ENCODE assay signal across 12 cellular contexts in genomic region chr7:26166681-26167266, GRCh38. TPM values are rescaled to one million over a fixed set of nuclear protein-coding genes. Genes with fewer than 3 reads are reported as not detected.
DNase-seq lines count a peak whose midpoint lies in the region; ATAC-seq, FAIRE-seq and TF ChIP-seq lines count a peak whose summit lies in the region.
"Had no signal": no experiment of that assay in that cellular context is flagged by ENCODE, and none has a peak within 500 bp of the region (broad histone marks: within the 10 kb centered on the region; RNA-seq: fewer than 3 reads in every experiment).

No MANE protein-coding gene starts in this region.

- H2AFZ ChIP-seq in HCT116 (ENCODE audit: low read depth, low read length, poor library complexity, severe bottlenecking) (no peak overlapping the region), neuronal stem cell (ENCODE audit: low read length) (no peak overlapping the region)

- no peak overlapping the region for H2AK5ac ChIP-seq in neuronal stem cell (ENCODE audit: low read depth, low read length)

- TF ChIP-seq CTCF in HCT116 (IDR thresholded peaks at IDR 0.05 in 2 of 3, conservative IDR thresholded peaks at IDR 0.05 in 1 of 3; ENCODE audit: borderline replicate concordance in 1 of 3, insufficient read depth in 1 of 3, low read depth in 2 of 3, low read length in 2 of 3) (no peak), pancreas (IDR thresholded peaks at IDR 0.05) (no peak), WERI-Rb-1 (IDR thresholded peaks at IDR 0.05; ENCODE audit: low read depth, low read length) (no peak)

- H3K27me3 Mint-ChIP-seq in T-helper 17 cell = no peaks in the 10 kb centered on the region

- WGBS in pancreas, 2 donors = 88 to 90% methylated on average over 5 of the region's 5 CpGs
- WGBS in neuronal stem cell (ENCODE audit: extremely low coverage in 2 of 2, insufficient read length in 2 of 2, insufficient replicate concordance in 1 of 2), 2 donors = no CpG with 5 or more reads among the region's 5 CpGs

- no peak overlapping the region for H3K18ac ChIP-seq in neuronal stem cell (ENCODE audit: low read length)

- no peak overlapping the region for H3K23ac ChIP-seq in neuronal stem cell (ENCODE audit: low read depth, low read length, poor library complexity)

- H3K27me3 ChIP-seq in HCT116 (ENCODE audit: insufficient read depth, low read length) = no peaks in the 10 kb centered on the region
- H3K27me3 ChIP-seq in pancreas = no peaks in the 10 kb centered on the region
- H3K27me3 ChIP-seq in WERI-Rb-1 (ENCODE audit: insufficient read depth, low read depth, severe bottlenecking) = no peaks in the 10 kb centered on the region
- H3K27me3 ChIP-seq in neuronal stem cell (ENCODE audit: control insufficient read depth in 3 of 3, insufficient read depth in 3 of 3, low read depth in 1 of 3, low read length in 3 of 3) = no peaks in the 10 kb centered on the region
- H3K27me3 ChIP-seq: thyroid gland had no signal

- no peak overlapping the region for H2BK5ac ChIP-seq in neuronal stem cell (ENCODE audit: low read length)

- peak overlapping the region; percentile 25 for H3K4me3 Mint-ChIP-seq in T-helper 17 cell

- no peaks in the 10 kb centered on the region for H3K9me2 ChIP-seq in HCT116 (ENCODE audit: insufficient read depth)

- no peak overlapping the region for H3K4me3 ChIP-seq in HCT116 (replicated peaks in 1 of 2; ENCODE audit: low read depth in 1 of 2, low read length in 2 of 2)
- H3K4me3 ChIP-seq in pancreas = no peak overlapping the region
- H3K4me3 ChIP-seq in WERI-Rb-1 (ENCODE audit: low read depth, low read length) = no peak overlapping the region
- H3K4me3 ChIP-seq in neuronal stem cell (ENCODE audit: low read length in 2 of 2) = no peak overlapping the region
- H3K4me3 ChIP-seq: thyroid gland had no signal

- TF ChIP-seq RAD21 in HCT116 (IDR thresholded peaks at IDR 0.05; ENCODE audit: low read depth) = no peak

- no peaks in the 10 kb centered on the region for H4K20me1 ChIP-seq in HCT116 (ENCODE audit: insufficient read depth)

- no peak overlapping the region for H2BK12ac ChIP-seq in neuronal stem cell (ENCODE audit: low read length)

- POLR2A ChIA-PET in HCT116 (lab: Charles Lee) = no interaction called here

- H3K4me1 Mint-ChIP-seq in T-helper 17 cell = peaks cover 12% of the 10 kb centered on the region

- DNase-seq in DMS53 (lab: John Stamatoyannopoulos, UW) (peak; percentile 35), DMS53 treated with DMSO at 0.1 percent for 48 hours (lab: John Stamatoyannopoulos, UW; ENCODE audit: unreplicated experiment) (no peak), HCT116 (ENCODE audit: low read depth, low spot score) (no peak), T-helper 17 cell (no peak), pancreas (no peak), WERI-Rb-1 (no peak), neuronal stem cell (ENCODE audit: low spot score) (no peak)
- DNase-seq: 8988T, kidney, thyroid gland had no signal

- H2BK15ac ChIP-seq in neuronal stem cell (ENCODE audit: low read length) = no peak overlapping the region

- H3K9me3 ChIP-seq in HCT116 (ENCODE audit: control insufficient read depth in 1 of 2, insufficient read depth in 1 of 2, low read depth in 1 of 2, low read length in 2 of 2) (no peaks in the 10 kb centered on the region), T-helper 17 cell (ENCODE audit: control insufficient read depth, low read length, poor library complexity, severe bottlenecking) (no peaks in the 10 kb centered on the region), pancreas (no peaks in the 10 kb centered on the region), WERI-Rb-1 (ENCODE audit: severe bottlenecking) (peaks cover 3% of the 10 kb centered on the region), neuronal stem cell (replicated peaks in 1 of 2; ENCODE audit: control insufficient read depth in 2 of 2, insufficient read depth in 1 of 2, low read depth in 1 of 2, low read length in 2 of 2) (no peaks in the 10 kb centered on the region)
- H3K9me3 ChIP-seq: thyroid gland had no signal

- H3K27ac ChIP-seq in HCT116 (ENCODE audit: low read depth, low read length) = no peak overlapping the region
- H3K27ac ChIP-seq in pancreas = no peak overlapping the region
- no peak overlapping the region for H3K27ac ChIP-seq in WERI-Rb-1
- H3K27ac ChIP-seq in neuronal stem cell (replicated peaks; ENCODE audit: low read length) = no peak overlapping the region
- H3K27ac ChIP-seq: thyroid gland had no signal

- no peaks in the 10 kb centered on the region for H3K36me3 Mint-ChIP-seq in T-helper 17 cell (ENCODE audit: low read depth)

- H3K27ac Mint-ChIP-seq in T-helper 17 cell = peak overlapping the region; percentile 79

- peaks cover 13% of the 10 kb centered on the region; the same call in 1 of the 2 replicates for H3K79me2 ChIP-seq in HCT116 (ENCODE audit: insufficient read depth, low read length)

- TF ChIP-seq POLR2A in HCT116 (IDR thresholded peaks at IDR 0.05; ENCODE audit: borderline replicate concordance, extremely low read depth, insufficient read depth, insufficient read length) = no peak

- RAD21 ChIA-PET in HCT116 (lab: Charles Lee; ENCODE audit: low non-redundant PET in 1 of 2, low total read pairs in 2 of 2, uncharacterized antibody in 2 of 2, unreplicated experiment in 2 of 2) = no interaction called here

- H3K36me3 ChIP-seq in HCT116 (ENCODE audit: control insufficient read depth in 1 of 2, insufficient read depth in 2 of 2, low read length in 2 of 2) = no peaks in the 10 kb centered on the region
- no peaks in the 10 kb centered on the region for H3K36me3 ChIP-seq in pancreas
- H3K36me3 ChIP-seq in WERI-Rb-1 = peaks cover 3% of the 10 kb centered on the region; the same call in 1 of the 2 replicates
- H3K36me3 ChIP-seq in neuronal stem cell (replicated peaks in 1 of 2; ENCODE audit: control insufficient read depth in 2 of 2, insufficient read depth in 2 of 2, low read length in 2 of 2) = no peaks in the 10 kb centered on the region
- H3K36me3 ChIP-seq: thyroid gland had no signal

- no peak overlapping the region for H3K4ac ChIP-seq in neuronal stem cell (ENCODE audit: low read length)

- H2BK120ac ChIP-seq in neuronal stem cell (ENCODE audit: low read depth, low read length) = no peak overlapping the region

- H3K4me1 ChIP-seq in HCT116 (ENCODE audit: control insufficient read depth in 1 of 2, insufficient read depth in 2 of 2, low read length in 2 of 2) (peaks cover 5 to 10% of the 10 kb centered on the region in 2 experiments; a peak in 2 of 4 replicates), pancreas (peaks cover 0 to 11% (median 6%) of the 10 kb centered on the region in 3 donors), neuronal stem cell (ENCODE audit: control insufficient read depth in 2 of 2, insufficient read depth in 1 of 2, low read depth in 1 of 2, low read length in 2 of 2) (peaks cover 0 to 2% of the 10 kb centered on the region in 2 donors)
- H3K4me1 ChIP-seq: thyroid gland had no signal

- FAIRE-seq in pancreas (lab: Jason Lieb, UNC) = no peak
- FAIRE-seq: endometrium, kidney had no signal

- no peak overlapping the region for H3K9ac ChIP-seq in HCT116 (ENCODE audit: low read length)
- no peak overlapping the region for H3K9ac ChIP-seq in neuronal stem cell (ENCODE audit: low read depth, low read length, poor library complexity)

- H3K4me2 ChIP-seq in HCT116 (ENCODE audit: low read length) = no peak overlapping the region
- H3K4me2 ChIP-seq in neuronal stem cell (ENCODE audit: insufficient read depth, low read length, poor library complexity, severe bottlenecking) = no peak overlapping the region

- no TSS peak for BruUV-seq in HCT116 (replicated peaks; lab: Mats Ljungman, UMichigan)

- no peak overlapping the region for H4K8ac ChIP-seq in neuronal stem cell (ENCODE audit: low read depth, low read length)

- intact Hi-C loops in HCT116 (cut with micrococcal nuclease) (no loop called here), pancreas (cut with DNase I) (no loop called here)

- H3K14ac ChIP-seq in neuronal stem cell (ENCODE audit: low read length) = no peak overlapping the region

- no peaks in the 10 kb centered on the region for H3K79me1 ChIP-seq in neuronal stem cell (ENCODE audit: low read depth, low read length)

- CTCF ChIA-PET in HCT116 (lab: Charles Lee) = no interaction called here

- H4K91ac ChIP-seq in neuronal stem cell (ENCODE audit: low read depth, low read length, poor library complexity) = no peak overlapping the region

- ATAC-seq in HCT116 = no peak
- peak; percentile 66 for ATAC-seq in T-helper 17 cell
- ATAC-seq in pancreas = peak in 3 of 4 donors; percentile 18 to 30 (median 19)
- ATAC-seq in HG03025 (IDR thresholded peaks at IDR 0.05; ENCODE audit: low FRiP score, unreplicated experiment) = no peak

TF ChIP-seq in HCT116, 20 proteins besides CTCF, POLR2A, EP300 and RAD21:
- TF ChIP-seq EZH2 (IDR thresholded peaks at IDR 0.05) (no peak), CEBPB (IDR thresholded peaks at IDR 0.05; ENCODE audit: low read depth) (peak; percentile 27; the same call in 1 of the 2 replicates)

RNA-seq across cellular contexts. Expression of gene NFE2L3, which starts 14.8 kb away (rescaled TPM):
- 27.0 TPM for total RNA-seq in HCT116 (2021; ENCODE audit: unreplicated experiment)
- 9.7 and 16.0 TPM in 2 replicates for polyA plus RNA-seq in HCT116 (2012)
- 1 to 10 TPM; 3.9 to 4.3 TPM for total RNA-seq in T-helper 17 cell
- 10 to 100 TPM in 1 of 6 donors, 1 to 10 TPM in 5; 1.2 to 10.3 (median 2.6) TPM for total RNA-seq in pancreas
- polyA plus RNA-seq in pancreas = 1 to 10 TPM; 1.7 to 2.1 TPM
- 4.0 TPM for polyA plus RNA-seq in neuronal stem cell (2013, experiment 1 of 2)
- polyA plus RNA-seq in neuronal stem cell (2013, experiment 2 of 2) = 4.1 TPM

RNA-seq across cellular contexts. Expression of gene HNRNPA2B1, which starts 33.8 kb away (rescaled TPM):
- total RNA-seq in HCT116 (2021; ENCODE audit: unreplicated experiment) (870 TPM), T-helper 17 cell (100 to 1,000 TPM; 392 to 399 TPM), pancreas (100 to 1,000 TPM in 5 of 6 donors, 10 to 100 TPM in 1; 84.7 to 235 (median 143) TPM)
- 635 and 851 TPM in 2 replicates for polyA plus RNA-seq in HCT116 (2012)
- polyA plus RNA-seq in pancreas = 100 to 1,000 TPM; 395 to 464 TPM
- 904 TPM for polyA plus RNA-seq in neuronal stem cell (2013, experiment 1 of 2)
- polyA plus RNA-seq in neuronal stem cell (2013, experiment 2 of 2) = 913 TPM

RNA-seq across cellular contexts. Expression of gene CBX3, which starts 34.8 kb away (rescaled TPM):
- total RNA-seq in HCT116 (2021; ENCODE audit: unreplicated experiment) (274 TPM), T-helper 17 cell (100 to 1,000 TPM in 1 of 2 donors, 10 to 100 TPM in 1; 98.3 to 102 TPM), pancreas (10 to 100 TPM; 22.0 to 55.5 (median 32.9) TPM)
- 57.7 and 80.0 TPM in 2 replicates for polyA plus RNA-seq in HCT116 (2012)
- 10 to 100 TPM; 32.9 to 60.7 TPM for polyA plus RNA-seq in pancreas
- 207 TPM for polyA plus RNA-seq in neuronal stem cell (2013, experiment 1 of 2)
- polyA plus RNA-seq in neuronal stem cell (2013, experiment 2 of 2) = 215 TPM

Comparison
In these comparisons a context has a peak if more than half of its experiments do, and no peak if none do; other contexts are left out.
1. ATAC-seq: peak in T-helper 17 cell (single experiment) and pancreas (3 of 4); none in HCT116 (single experiment) and HG03025 (single experiment).